ENCODE assay signal across 16 cellular contexts in the genomic region with DNA sequence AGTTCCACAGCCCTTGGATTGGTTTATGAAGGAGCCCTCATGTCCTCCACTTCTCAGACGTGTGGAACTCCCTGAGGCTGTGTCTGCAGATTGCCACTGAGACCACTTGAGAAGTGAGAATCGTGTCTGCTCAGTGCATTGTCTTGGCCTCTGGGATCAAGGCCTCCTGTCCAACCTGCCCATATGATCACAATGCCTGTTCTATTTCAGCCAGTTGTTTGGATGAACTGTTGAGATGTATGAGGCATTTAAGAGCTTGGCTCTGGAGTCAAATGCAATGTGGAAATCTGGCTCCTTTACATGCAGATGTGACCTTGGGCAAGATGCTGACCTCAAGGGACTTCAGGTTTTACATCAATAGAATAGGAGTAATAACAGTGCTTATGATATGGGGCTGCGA.
"Had no signal": no experiment of that assay in that cellular context is flagged by ENCODE, and none has a peak within 500 bp of the region (broad histone marks: within the 10 kb centered on the region; RNA-seq: fewer than 3 reads in every experiment).

No MANE protein-coding gene starts in this region.

- H3K4me3 ChIP-seq: coronary artery, dorsolateral prefrontal cortex, esophagus muscularis mucosa, gastroesophageal sphincter, heart right ventricle, left lung, lower lobe of right lung had no signal

- DNase-seq: dermis blood vessel endothelial cell; dorsolateral prefrontal cortex; effector CD4-positive, alpha-beta T cell; effector memory CD4-positive, alpha-beta T cell; foreskin keratinocyte; heart right ventricle; hippocampal formation; left cardiac atrium; left lung; left ventricle myocardium superior; lower lobe of right lung; mesenchymal stem cell; midbrain had no signal

- H3K27me3 ChIP-seq: esophagus muscularis mucosa, foreskin keratinocyte, gastroesophageal sphincter, left lung had no signal

- H3K36me3 ChIP-seq: esophagus muscularis mucosa, gastroesophageal sphincter, heart right ventricle, left lung, lower lobe of right lung had no signal

- H3K4me1 ChIP-seq: foreskin keratinocyte, left lung had no signal

- H3K27ac ChIP-seq: coronary artery, dorsolateral prefrontal cortex, esophagus muscularis mucosa, foreskin keratinocyte, gastroesophageal sphincter, heart right ventricle, left lung, lower lobe of right lung had no signal

- H3K9me3 ChIP-seq: esophagus muscularis mucosa, gastroesophageal sphincter, heart right ventricle, left lung, lower lobe of right lung had no signal
